18 cellular contexts compared by ENCODE assay signal in the genomic region with DNA sequence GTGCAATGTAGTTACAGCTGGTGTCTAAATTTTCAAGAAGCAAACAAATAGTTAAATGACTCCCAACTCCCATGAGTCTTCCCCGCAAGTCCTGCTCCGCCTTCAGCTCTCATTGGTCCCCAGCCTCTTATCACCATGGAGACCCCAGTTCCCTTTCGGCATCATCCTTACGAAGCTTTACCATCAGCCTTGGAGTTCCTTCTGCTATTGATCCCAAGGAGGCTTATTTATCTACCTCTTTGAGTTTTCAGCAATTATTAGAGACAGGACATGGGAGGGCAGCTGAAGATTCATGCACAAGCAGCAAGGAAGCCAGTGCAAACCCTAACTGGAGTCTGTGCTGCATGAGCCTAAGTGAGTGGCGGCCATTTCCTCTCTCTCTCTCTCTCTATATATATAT. TPM values are rescaled to one million over a fixed set of nuclear protein-coding genes. Genes with fewer than 3 reads are reported as not detected.
DNase-seq lines count a peak whose midpoint lies in the region; ATAC-seq, FAIRE-seq and TF ChIP-seq lines count a peak whose summit lies in the region.
"Had no signal": no experiment of that assay in that cellular context is flagged by ENCODE, and none has a peak within 500 bp of the region (broad histone marks: within the 10 kb centered on the region; RNA-seq: fewer than 3 reads in every experiment).

No MANE protein-coding gene starts in this region.

- ATAC-seq in GM23338: no peak
- no peak for ATAC-seq in K562

- in situ Hi-C loops in K562 (cut with MboI): no loop called here

- TF ChIP-seq CTCF in GM23338 (conservative IDR thresholded peaks at IDR 0.05; ENCODE audit: low read depth in 2 of 2) (no peak), K562 (IDR thresholded peaks at IDR 0.05 in 2 of 3, conservative IDR thresholded peaks at IDR 0.05 in 1 of 3; ENCODE audit: insufficient read depth in 2 of 3, low read depth in 1 of 3, low read length in 3 of 3) (no peak), neural cell (IDR thresholded peaks at IDR 0.05; ENCODE audit: poor library complexity, severe bottlenecking) (no peak)

- 1% methylated on average over 5 of the region's 5 CpGs for WGBS in K562 (ENCODE audit: insufficient coverage, low coverage, missing lambda C conversion rate)

- H3K9me3 ChIP-seq in K562 (replicated peaks; ENCODE audit: control insufficient read depth, insufficient read depth, low read depth, low read length): no peaks in the 10 kb centered on the region
- no peaks in the 10 kb centered on the region for H3K9me3 ChIP-seq in neural cell (ENCODE audit: low read length)
- H3K9me3 ChIP-seq: BLaER1 had no signal

- H3K4me3 Mint-ChIP-seq in T-helper 1 cell treated with Interleukin-12 subunit alpha and Interleukin-12 subunit beta and Interleukin-4 antibody, amounts not matched to agents 30 μg/mL and 1 μg/mL, for 36 hours: peak overlapping the region; percentile 38
- no peak overlapping the region for H3K4me3 Mint-ChIP-seq in GM23338
- H3K4me3 Mint-ChIP-seq: CD4-positive, alpha-beta memory T cell had no signal

- no peaks in the 10 kb centered on the region for H3K9me1 ChIP-seq in K562 (ENCODE audit: control insufficient read depth, insufficient read depth, low read length)

- H3K9me2 ChIP-seq in GM23338 (ENCODE audit: insufficient read depth) (no peaks in the 10 kb centered on the region), neural cell (ENCODE audit: insufficient read depth, low read length) (no peaks in the 10 kb centered on the region)

- no peak for TF ChIP-seq POLR2A in K562 (conservative IDR thresholded peaks at IDR 0.05)
- no peak for TF ChIP-seq POLR2A in erythroblast (IDR thresholded peaks at IDR 0.05; ENCODE audit: low read length)

- H4K20me1 ChIP-seq in GM23338 (replicated peaks; ENCODE audit: insufficient read depth) (no peaks in the 10 kb centered on the region), K562 (replicated peaks; ENCODE audit: control insufficient read depth, insufficient read depth, low read length) (no peaks in the 10 kb centered on the region; the same call in 1 of the 2 replicates), neural cell (ENCODE audit: insufficient read depth) (no peaks in the 10 kb centered on the region)
- H4K20me1 ChIP-seq: BLaER1 had no signal

- H2AFZ ChIP-seq in GM23338 (no peak overlapping the region), K562 (ENCODE audit: low read depth, low read length) (no peak overlapping the region), neural cell (ENCODE audit: low read depth, low read length) (no peak overlapping the region)

- H3K4me1 Mint-ChIP-seq in T-helper 1 cell treated with Interleukin-12 subunit alpha and Interleukin-12 subunit beta and Interleukin-4 antibody, amounts not matched to agents 30 μg/mL and 1 μg/mL, for 36 hours (ENCODE audit: low read depth): peaks cover 19% of the 10 kb centered on the region
- H3K4me1 Mint-ChIP-seq in GM23338: peaks cover 8% of the 10 kb centered on the region; the same call in 2 of the 3 replicates

- POLR2A ChIA-PET in K562 (lab: Yijun Ruan, JAX): no interaction called here

- no peak overlapping the region for H3K4me3 ChIP-seq in GM23338
- H3K4me3 ChIP-seq in K562: no peak overlapping the region
- peak overlapping the region; percentile 63 for H3K4me3 ChIP-seq in neural cell (ENCODE audit: low read length)
- H3K4me3 ChIP-seq: BLaER1, SK-N-MC had no signal

- no peaks in the 10 kb centered on the region for H3K4me1 ChIP-seq in GM23338 (ENCODE audit: insufficient read depth)
- H3K4me1 ChIP-seq in K562 (replicated peaks in 1 of 2; ENCODE audit: control insufficient read depth in 2 of 2, insufficient read depth in 2 of 2, low read length in 2 of 2): no peaks in the 10 kb centered on the region

- peaks cover 5% of the 10 kb centered on the region for H3K27me3 Mint-ChIP-seq in T-helper 1 cell treated with Interleukin-12 subunit alpha and Interleukin-12 subunit beta and Interleukin-4 antibody, amounts not matched to agents 30 μg/mL and 1 μg/mL, for 36 hours (ENCODE audit: low read depth)
- peaks cover 8% of the 10 kb centered on the region for H3K27me3 Mint-ChIP-seq in GM23338 (ENCODE audit: insufficient read depth, low read depth, poor library complexity)

- TF ChIP-seq RAD21 in K562 (CRISPR knock-in tag; conservative IDR thresholded peaks at IDR 0.05 in 1 of 2, IDR thresholded peaks at IDR 0.05 in 1 of 2): no peak
- no peak for TF ChIP-seq RAD21 in neural cell (conservative IDR thresholded peaks at IDR 0.05)

- H3K79me2 ChIP-seq in GM23338 (replicated peaks; ENCODE audit: insufficient read depth) (no peaks in the 10 kb centered on the region), K562 (ENCODE audit: control insufficient read depth, insufficient read depth, low read length) (no peaks in the 10 kb centered on the region), neural cell (replicated peaks; ENCODE audit: insufficient read depth, low read length) (no peaks in the 10 kb centered on the region)

- FAIRE-seq in K562 (lab: Jason Lieb, UNC): no peak
- FAIRE-seq: GM12891 had no signal

- intact Hi-C loops in K562 (cut with micrococcal nuclease): no loop called here

- H3K36me3 ChIP-seq in GM23338 (ENCODE audit: insufficient read depth) (no peaks in the 10 kb centered on the region), K562 (ENCODE audit: control insufficient read depth, insufficient read depth, low read length) (no peaks in the 10 kb centered on the region), neural cell (ENCODE audit: insufficient read depth, low read length) (no peaks in the 10 kb centered on the region)
- H3K36me3 ChIP-seq: BLaER1 had no signal

- TF ChIP-seq EP300 in K562 (IDR thresholded peaks at IDR 0.05; ENCODE audit: low read length) (no peak), neural cell (conservative IDR thresholded peaks at IDR 0.05; ENCODE audit: poor library complexity, severe bottlenecking) (peak; percentile 55)

- DNase-seq in T-helper 1 cell (no peak), GM23338 (ENCODE audit: low spot score) (peak; percentile 17), K562 (ENCODE audit: extremely low read depth in 1 of 4, low spot score in 3 of 4) (no peak), erythroblast (lab: John Stamatoyannopoulos, UW) (no peak), DMS 273 treated with DMSO at 0.1 percent for 48 hours (lab: John Stamatoyannopoulos, UW) (no peak)
- DNase-seq: CD4-positive, alpha-beta memory T cell; EL; GOT3; MM.1S; NCI-H187; NCI-H2107; Right ventricle myocardium superior had no signal

- H3K27ac ChIP-seq in GM23338 (ENCODE audit: low read depth): no peak overlapping the region
- no peak overlapping the region for H3K27ac ChIP-seq in K562 (ENCODE audit: extremely low read depth, low read depth, low read length)
- peak overlapping the region; percentile 98 for H3K27ac ChIP-seq in neural cell (ENCODE audit: low read length)
- H3K27ac ChIP-seq: BLaER1, SK-N-MC had no signal

- H3K4me2 ChIP-seq in GM23338 (no peak overlapping the region), K562 (ENCODE audit: insufficient read depth, low read length) (no peak overlapping the region), neural cell (ENCODE audit: low read length) (peak overlapping the region; percentile 88)

- BruUV-seq in K562 (replicated peaks; lab: Mats Ljungman, UMichigan): no TSS peak

- no peaks in the 10 kb centered on the region for H3K27me3 ChIP-seq in GM23338 (ENCODE audit: insufficient read depth)
- peaks cover 2 to 4% of the 10 kb centered on the region in 2 experiments; a peak in 3 of 5 replicates for H3K27me3 ChIP-seq in K562 (ENCODE audit: control insufficient read depth in 2 of 2, insufficient read depth in 2 of 2, low read length in 2 of 2)
- no peaks in the 10 kb centered on the region for H3K27me3 ChIP-seq in neural cell (ENCODE audit: insufficient read depth, low read depth, low read length)
- H3K27me3 ChIP-seq: BLaER1 had no signal

- CTCF ChIA-PET in K562 (lab: Yijun Ruan, JAX; ENCODE audit: low intra/inter-chr PET ratio): no interaction called here

- H3K9me3 Mint-ChIP-seq in T-helper 1 cell treated with Interleukin-12 subunit alpha and Interleukin-12 subunit beta and Interleukin-4 antibody, amounts not matched to agents 30 μg/mL and 1 μg/mL, for 36 hours: no peaks in the 10 kb centered on the region
- H3K9me3 Mint-ChIP-seq in GM23338: no peaks in the 10 kb centered on the region
- H3K9me3 Mint-ChIP-seq: CD4-positive, alpha-beta memory T cell had no signal

- no peaks in the 10 kb centered on the region for H3F3A ChIP-seq in GM23338 (replicated peaks; ENCODE audit: low read depth)
- no peaks in the 10 kb centered on the region for H3F3A ChIP-seq in neural cell (ENCODE audit: insufficient read depth, low read length, poor library complexity, severe bottlenecking)

- H3K9ac ChIP-seq in K562 (ENCODE audit: insufficient read depth in 1 of 2, low read depth in 2 of 2, low read length in 2 of 2): no peak overlapping the region
- peak overlapping the region; percentile 73 for H3K9ac ChIP-seq in neural cell (ENCODE audit: low read length)
- H3K9ac ChIP-seq: BLaER1 had no signal

- peaks cover 9% of the 10 kb centered on the region for H3K36me3 Mint-ChIP-seq in T-helper 1 cell treated with Interleukin-12 subunit alpha and Interleukin-12 subunit beta and Interleukin-4 antibody, amounts not matched to agents 30 μg/mL and 1 μg/mL, for 36 hours (ENCODE audit: low read depth)
- no peaks in the 10 kb centered on the region for H3K36me3 Mint-ChIP-seq in GM23338 (ENCODE audit: low read depth)

- peak overlapping the region; percentile 12 for H3K27ac Mint-ChIP-seq in T-helper 1 cell treated with Interleukin-12 subunit alpha and Interleukin-12 subunit beta and Interleukin-4 antibody, amounts not matched to agents 30 μg/mL and 1 μg/mL, for 36 hours
- H3K27ac Mint-ChIP-seq in GM23338: no peak overlapping the region
- H3K27ac Mint-ChIP-seq: CD4-positive, alpha-beta memory T cell had no signal

RNA-seq across cellular contexts. Expression of a gene that starts 12.3 kb away (rescaled TPM):
- 0.97 and 1.5 TPM in 2 replicates for total RNA-seq in GM23338 (2014; rRNA removed; shearing (Covaris generic))
- polyA plus RNA-seq in GM23338 (2016; fragmentation: Nextera tagmentation; extraction: Ambion mirVana) (0.11 and 0.17 TPM in 2 replicates), K562 (2011; rRNA removed) (not detected in 2 replicates), K562 (2014; fragmentation: Illumina TruSeq; extraction: Trizol) (not detected in 2 replicates), K562 (2014; fragmentation: Nextera tagmentation; extraction: Ambion mirVana) (not detected), K562 (2014; rRNA removed) (not detected in 2 replicates), neural cell (3.4 and 4.0 TPM in 2 replicates)
- total RNA-seq in K562 (2011; cell fraction: chromatin; rRNA removed; ENCODE audit: low replicate concordance): not detected in 2 replicates
- total RNA-seq in K562 (2011; cell fraction: nucleolus; rRNA removed): not detected in 2 replicates
- not detected in 2 replicates for total RNA-seq in K562 (2011; cell fraction: nucleoplasm; rRNA removed)
- total RNA-seq in K562 (2014; rRNA removed) (not detected in 2 replicates), K562 (2014; rRNA removed; fragmentation: Illumina TruSeq; extraction: Trizol) (not detected in 2 replicates), K562 (2015; rRNA removed; fragmentation: Illumina TruSeq; extraction: Trizol) (not detected in 2 replicates), K562 (2021) (not detected in 2 replicates)
- not detected in 2 replicates for polyA plus RNA-seq in K562 (2011; cell fraction: cytosol; rRNA removed)
- not detected in 2 replicates for polyA plus RNA-seq in K562 (2011; cell fraction: nucleus; rRNA removed)
- not detected in 2 replicates for polyA plus RNA-seq in K562 (2012)
- polyA minus RNA-seq in K562 (2011; rRNA and poly(A)+ RNA removed): not detected in 2 replicates
- not detected in 2 replicates for polyA minus RNA-seq in K562 (2011; cell fraction: cytosol; rRNA and poly(A)+ RNA removed)
- not detected in 2 replicates for polyA minus RNA-seq in K562 (2011; cell fraction: nucleus; rRNA and poly(A)+ RNA removed)
- 7.3 and 8.7 TPM in 2 replicates for polyA minus RNA-seq in neural cell
- total RNA-seq: LHCN-M2 had no signal
